Comparison of ENCODE assay signal across 15 cellular contexts in the genomic region with DNA sequence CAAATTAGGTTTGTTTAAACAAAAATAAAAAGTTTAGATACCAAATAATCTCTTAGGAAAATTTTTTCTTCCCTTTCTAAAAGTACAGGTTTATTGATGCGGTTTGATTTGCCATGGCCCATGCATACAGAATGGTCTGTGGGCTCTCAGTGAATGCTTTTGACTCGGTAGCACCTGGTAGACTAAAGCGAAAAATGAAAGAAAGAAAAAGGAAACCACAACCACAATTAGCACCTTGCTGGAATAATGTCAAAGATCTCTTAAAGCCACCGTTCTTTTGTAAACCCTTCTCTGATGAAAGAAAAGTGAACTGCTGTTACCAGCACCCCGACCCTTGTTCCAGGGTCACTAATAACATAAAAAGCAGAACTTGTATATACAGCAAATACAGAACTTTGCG.
DNase-seq lines count a peak whose midpoint lies in the region; ATAC-seq, FAIRE-seq and TF ChIP-seq lines count a peak whose summit lies in the region.
"Had no signal": no experiment of that assay in that cellular context is flagged by ENCODE, and none has a peak within 500 bp of the region (broad histone marks: within the 10 kb centered on the region; RNA-seq: fewer than 3 reads in every experiment).

No MANE protein-coding gene starts in this region.

- no peak overlapping the region for H3K4me3 ChIP-seq in GM12878

- peak; percentile 37 for DNase-seq in GM12878 (ENCODE audit: low read depth, low spot score)
- no peak for DNase-seq in T-cell
- no peak for DNase-seq in SIG-M5 treated with dmso at 0.1 percent for 504 hours (lab: John Stamatoyannopoulos, UW; ENCODE audit: unreplicated experiment)
- DNase-seq in AML-193 (lab: John Stamatoyannopoulos, UW) = no peak
- DNase-seq in NCI-H2171 (lab: John Stamatoyannopoulos, UW) = no peak
- DNase-seq: activated CD4-positive, alpha-beta T cell treated with anti-CD3 and anti-CD28 coated beads, Interleukin-2, amount 50 U/mL, for 48 hours; naive B cell; NCI-H2029 treated with DMSO at 0.1 percent for 48 hours; Right ventricle myocardium superior had no signal

- CTCF ChIA-PET in GM12878 (lab: Yijun Ruan, JAX) = no interaction called here
- CTCF ChIA-PET in T-cell (lab: Charles Lee) = no interaction called here

- peak; percentile 82 for FAIRE-seq in GM12878 (lab: Jason Lieb, UNC)

- ATAC-seq in GM19023 (IDR thresholded peaks at IDR 0.05; ENCODE audit: unreplicated experiment) = peak; percentile 95
- ATAC-seq in GM21576 (IDR thresholded peaks at IDR 0.05; ENCODE audit: unreplicated experiment) = peak; percentile 97
- peak; percentile 95 for ATAC-seq in HG03135 (IDR thresholded peaks at IDR 0.05; ENCODE audit: unreplicated experiment)
- peak; percentile 82 for ATAC-seq in GM12878
- no peak for ATAC-seq in T-cell (replicated peaks in 1 of 4)
- ATAC-seq: stimulated activated effector memory CD8-positive, alpha-beta T cell treated with anti-CD3 and anti-CD28 coated beads, Interleukin-12 subunit alpha, Interleukin-12 subunit beta, amount 100 ng/mL, for 72 hours had no signal

- peaks cover 0 to 6% of the 10 kb centered on the region in 2 donors for H3K27me3 Mint-ChIP-seq in T-cell
- H3K27me3 Mint-ChIP-seq: naive B cell had no signal

- SMC1A ChIA-PET in GM12878 (lab: Charles Lee; ENCODE audit: uncharacterized antibody, unreplicated experiment) = no interaction called here

- intact Hi-C loops in GM12878 (cut with micrococcal nuclease; ENCODE audit: unreplicated experiment) = no loop called here

- 16% methylated on average over 6 of the region's 6 CpGs for WGBS in GM12878 (ENCODE audit: insufficient coverage, insufficient replicate concordance, low lambda C conversion rate, missing lambda C conversion rate)

- no peak overlapping the region for H3K27ac Mint-ChIP-seq in T-cell
- H3K27ac Mint-ChIP-seq: endodermal cell; naive B cell; stimulated activated effector memory CD8-positive, alpha-beta T cell treated with anti-CD3 and anti-CD28 coated beads, Interleukin-12 subunit alpha, Interleukin-12 subunit beta, amount 100 ng/mL, for 72 hours had no signal

- peaks cover 0 to 5% (median 5%) of the 10 kb centered on the region in 3 donors for H3K4me1 Mint-ChIP-seq in T-cell
- H3K4me1 Mint-ChIP-seq: naive B cell; stimulated activated effector memory CD8-positive, alpha-beta T cell treated with anti-CD3 and anti-CD28 coated beads, Interleukin-12 subunit alpha, Interleukin-12 subunit beta, amount 100 ng/mL, for 72 hours had no signal

- no peak for TF ChIP-seq POLR2A in GM12878 (IDR thresholded peaks at IDR 0.05; ENCODE audit: low read depth, low read length)

- H3K36me3 ChIP-seq in GM12878 (ENCODE audit: control insufficient read depth in 2 of 2, insufficient read depth in 2 of 2, low read length in 1 of 2) = no peaks in the 10 kb centered on the region

- peaks cover 0 to 5% (median 0%) of the 10 kb centered on the region in 3 donors for H3K9me3 Mint-ChIP-seq in T-cell
- H3K9me3 Mint-ChIP-seq: endodermal cell; stimulated activated effector memory CD8-positive, alpha-beta T cell treated with anti-CD3 and anti-CD28 coated beads, Interleukin-12 subunit alpha, Interleukin-12 subunit beta, amount 100 ng/mL, for 72 hours had no signal

- no peaks in the 10 kb centered on the region for H3K9me3 ChIP-seq in GM12878 (replicated peaks; ENCODE audit: control insufficient read depth, insufficient read depth, low read length)

- 0 out of 4 replicates have a peak, but pooled peaks of 1 of the 2 experiments have one; percentile 31 for TF ChIP-seq EP300 in GM12878 (IDR thresholded peaks at IDR 0.05; ENCODE audit: borderline replicate concordance in 1 of 2, control insufficient read depth in 1 of 2, low read depth in 2 of 2, low read length in 2 of 2)

- H3K4me3 Mint-ChIP-seq in T-cell = no peak overlapping the region
- H3K4me3 Mint-ChIP-seq: endodermal cell; naive B cell; stimulated activated effector memory CD8-positive, alpha-beta T cell treated with anti-CD3 and anti-CD28 coated beads, Interleukin-12 subunit alpha, Interleukin-12 subunit beta, amount 100 ng/mL, for 72 hours had no signal

- TF ChIP-seq CTCF in GM12878 (IDR thresholded peaks at IDR 0.05 in 2 of 3, conservative IDR thresholded peaks at IDR 0.05 in 1 of 3; ENCODE audit: control insufficient read depth in 2 of 3, extremely low read depth in 1 of 3, insufficient read depth in 1 of 3, low read depth in 3 of 3, low read length in 3 of 3) = no peak

- peak overlapping the region; percentile 21; the same call in 1 of the 2 replicates for H3K4me2 ChIP-seq in GM12878 (ENCODE audit: control insufficient read depth, insufficient read depth)

- H3K27me3 ChIP-seq in GM12878 (replicated peaks in 1 of 2; ENCODE audit: control insufficient read depth in 2 of 2, insufficient read depth in 2 of 2, low read length in 1 of 2) = no peaks in the 10 kb centered on the region; a peak in 1 of 4 replicates

- RAD21 ChIA-PET in GM12878 (lab: Charles Lee; ENCODE audit: unreplicated experiment) = no interaction called here

- H3K27ac ChIP-seq in GM12878 (ENCODE audit: control insufficient read depth, insufficient read depth) = no peak overlapping the region
- H3K27ac ChIP-seq: HL-60 had no signal

- no TSS peak for BruUV-seq in GM12878 (replicated peaks; lab: Mats Ljungman, UMichigan)

- no peak for TF ChIP-seq RAD21 in GM12878 (IDR thresholded peaks at IDR 0.05; ENCODE audit: insufficient read depth, low read depth, low read length)

- H3K36me3 Mint-ChIP-seq in T-cell = no peaks in the 10 kb centered on the region
- H3K36me3 Mint-ChIP-seq: naive B cell; stimulated activated effector memory CD8-positive, alpha-beta T cell treated with anti-CD3 and anti-CD28 coated beads, Interleukin-12 subunit alpha, Interleukin-12 subunit beta, amount 100 ng/mL, for 72 hours had no signal

- H3K9ac ChIP-seq in GM12878 (ENCODE audit: control insufficient read depth, insufficient read depth, low read length) = no peak overlapping the region

- peaks cover 4% of the 10 kb centered on the region for H3K4me1 ChIP-seq in GM12878 (ENCODE audit: control insufficient read depth, insufficient read depth, low read length)

- H3K79me2 ChIP-seq in GM12878 (ENCODE audit: control insufficient read depth, insufficient read depth, low read length) = no peaks in the 10 kb centered on the region

- in situ Hi-C loops in GM12878 (cut with MboI) = no loop called here

- H2AFZ ChIP-seq in GM12878 (ENCODE audit: control insufficient read depth, low read depth, low read length) = no peak overlapping the region

- H4K20me1 ChIP-seq in GM12878 (ENCODE audit: control insufficient read depth, insufficient read depth) = no peaks in the 10 kb centered on the region

- POLR2A ChIA-PET in GM12878 (lab: Charles Lee) (no interaction called here), T-cell (lab: Charles Lee) (no interaction called here)

TF ChIP-seq in GM12878, 131 proteins besides CTCF, POLR2A, EP300 and RAD21 (continues in another document):
- TF ChIP-seq PAX5 (IDR thresholded peaks at IDR 0.05; ENCODE audit: borderline replicate concordance, low read depth, low read length) (0 out of 2 replicates have a peak, but pooled peaks have one; percentile 13), MEF2A (IDR thresholded peaks at IDR 0.05; ENCODE audit: insufficient read depth, low read depth, low read length) (no peak), IKZF2 (IDR thresholded peaks at IDR 0.05) (peak in 1 of 2 experiments; percentile 26; a peak in 1 of 4 replicates), POU2F2 (IDR thresholded peaks at IDR 0.05; ENCODE audit: borderline replicate concordance, low read depth, low read length) (0 out of 3 replicates have a peak, but pooled peaks have one; percentile 19), NFIC (IDR thresholded peaks at IDR 0.05; ENCODE audit: low read depth, low read length) (peak; percentile 54), ETV6 (conservative IDR thresholded peaks at IDR 0.05 in 1 of 2, IDR thresholded peaks at IDR 0.05 in 1 of 2; ENCODE audit: borderline replicate concordance in 1 of 2, low read depth in 1 of 2) (no peak), SP1 (IDR thresholded peaks at IDR 0.05; ENCODE audit: low read depth, low read length) (no peak)
- TF ChIP-seq, protein P1, sequence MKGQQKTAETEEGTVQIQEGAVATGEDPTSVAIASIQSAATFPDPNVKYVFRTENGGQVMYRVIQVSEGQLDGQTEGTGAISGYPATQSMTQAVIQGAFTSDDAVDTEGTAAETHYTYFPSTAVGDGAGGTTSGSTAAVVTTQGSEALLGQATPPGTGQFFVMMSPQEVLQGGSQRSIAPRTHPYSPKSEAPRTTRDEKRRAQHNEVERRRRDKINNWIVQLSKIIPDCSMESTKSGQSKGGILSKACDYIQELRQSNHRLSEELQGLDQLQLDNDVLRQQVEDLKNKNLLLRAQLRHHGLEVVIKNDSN (IDR thresholded peaks at IDR 0.05; ENCODE audit: borderline replicate concordance, extremely low read length, insufficient read depth, low read depth, low read length) = no peak
- TF ChIP-seq, protein P2, sequence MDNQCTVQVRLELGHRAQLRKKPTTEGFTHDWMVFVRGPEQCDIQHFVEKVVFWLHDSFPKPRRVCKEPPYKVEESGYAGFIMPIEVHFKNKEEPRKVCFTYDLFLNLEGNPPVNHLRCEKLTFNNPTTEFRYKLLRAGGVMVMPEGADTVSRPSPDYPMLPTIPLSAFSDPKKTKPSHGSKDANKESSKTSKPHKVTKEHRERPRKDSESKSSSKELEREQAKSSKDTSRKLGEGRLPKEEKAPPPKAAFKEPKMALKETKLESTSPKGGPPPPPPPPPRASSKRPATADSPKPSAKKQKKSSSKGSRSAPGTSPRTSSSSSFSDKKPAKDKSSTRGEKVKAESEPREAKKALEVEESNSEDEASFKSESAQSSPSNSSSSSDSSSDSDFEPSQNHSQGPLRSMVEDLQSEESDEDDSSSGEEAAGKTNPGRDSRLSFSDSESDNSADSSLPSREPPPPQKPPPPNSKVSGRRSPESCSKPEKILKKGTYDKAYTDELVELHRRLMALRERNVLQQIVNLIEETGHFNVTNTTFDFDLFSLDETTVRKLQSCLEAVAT (IDR thresholded peaks at IDR 0.05) = 0 out of 2 replicates have a peak, but pooled peaks have one; percentile 21

Comparison
In these comparisons a context has a peak if more than half of its experiments do, and no peak if none do; other contexts are left out.
1. ATAC-seq: peak in GM19023 (single experiment), GM21576 (single experiment), HG03135 (single experiment) and GM12878 (single experiment); none in T-cell (0 of 4).